ENCODE assay signal across 9 cellular contexts in the genomic region with DNA sequence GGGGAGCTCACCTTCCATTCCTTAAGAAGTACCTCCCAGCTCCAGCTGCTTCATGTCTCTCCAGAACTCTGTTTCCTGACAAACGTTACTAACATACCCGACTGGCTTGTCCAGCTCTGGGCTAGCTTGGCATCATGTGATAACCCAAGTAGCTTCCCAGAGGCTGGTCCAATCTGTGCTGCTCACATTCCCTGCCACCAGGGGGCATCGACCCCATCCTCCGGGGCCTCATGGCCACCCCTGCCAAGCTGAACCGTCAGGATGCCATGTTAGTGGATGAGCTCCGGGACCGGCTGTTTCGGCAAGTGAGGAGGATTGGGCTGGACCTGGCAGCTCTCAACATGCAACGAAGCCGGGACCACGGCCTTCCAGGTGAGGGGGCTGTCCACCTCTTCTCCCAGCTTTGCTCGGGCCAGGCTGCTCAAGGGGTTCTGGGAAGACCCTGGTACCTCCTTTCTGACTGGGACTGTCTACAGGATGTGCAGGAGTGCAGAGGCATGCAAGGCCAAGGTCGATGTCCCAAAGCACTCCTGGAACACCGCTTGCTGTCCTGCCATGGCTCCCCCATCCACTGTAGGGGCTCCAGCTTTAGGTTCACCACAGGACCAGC. TPM values are rescaled to one million over a fixed set of nuclear protein-coding genes. Genes with fewer than 3 reads are reported as not detected.
DNase-seq lines count a peak whose midpoint lies in the region; ATAC-seq, FAIRE-seq and TF ChIP-seq lines count a peak whose summit lies in the region.
"Had no signal": no experiment of that assay in that cellular context is flagged by ENCODE, and none has a peak within 500 bp of the region (broad histone marks: within the 10 kb centered on the region; RNA-seq: fewer than 3 reads in every experiment).

No MANE protein-coding gene starts in this region.

- no peak overlapping the region for H3K27ac Mint-ChIP-seq in chondrocyte (ENCODE audit: unreplicated experiment)

- peak; percentile 86 to 98 for ATAC-seq in A549
- ATAC-seq in HG02763 (IDR thresholded peaks at IDR 0.05; ENCODE audit: unreplicated experiment): no peak

- no peaks in the 10 kb centered on the region for H3K36me3 Mint-ChIP-seq in chondrocyte (ENCODE audit: low read depth)

- peak overlapping the region; percentile 67 for H3K4me2 ChIP-seq in A549

- DNase-seq in A549 (ENCODE audit: low read depth in 1 of 2, low spot score in 1 of 2) (peak; percentile 80 to 89), NCI-H1694 treated with DMSO at 0.1 percent for 48 hours (lab: John Stamatoyannopoulos, UW) (peak; percentile 63), chondrocyte (ENCODE audit: low spot score) (no peak), mucosa of gallbladder (ENCODE audit: low spot score) (peak; percentile 40), testis (peak; percentile 68)
- DNase-seq in activated CD4-positive, CD25-positive, alpha-beta regulatory T cell treated with anti-CD3 and anti-CD28 coated beads, Interleukin-2, amount 50 U/mL, for 16 hours (ENCODE audit: low read depth, low spot score): peak; percentile 14

- H3K4me1 ChIP-seq in A549 (no peaks in the 10 kb centered on the region), testis (no peaks in the 10 kb centered on the region)

- WGBS in A549 (ENCODE audit: missing lambda C conversion rate): 28% methylated on average over 11 of the region's 14 CpGs
- 54 to 58% methylated on average over 5 to 14 of the region's 14 CpGs for WGBS in testis, 2 donors

- POLR2A ChIA-PET in A549 (lab: Yijun Ruan, JAX): no interaction called here

- H3K27ac ChIP-seq in A549 (0 out of 6 replicates have a peak overlapping the region, but pooled peaks of 1 of the 2 experiments have one; percentile 23), testis (no peak overlapping the region)
- H3K27ac ChIP-seq: neutrophil had no signal

- no peaks in the 10 kb centered on the region for H3K27me3 ChIP-seq in testis

- TF ChIP-seq CTCF in A549 (IDR thresholded peaks at IDR 0.05): peak; percentile 64
- peak; percentile 81 for TF ChIP-seq CTCF in GM12872 (IDR thresholded peaks at IDR 0.05; ENCODE audit: insufficient read depth, low read depth, low read length)
- peak; percentile 72 for TF ChIP-seq CTCF in chondrocyte (IDR thresholded peaks at IDR 0.05)
- TF ChIP-seq CTCF in testis (IDR thresholded peaks at IDR 0.05): peak; percentile 19 to 52 (median 33)

- H3K9me3 Mint-ChIP-seq in chondrocyte (ENCODE audit: low read depth): no peaks in the 10 kb centered on the region

- CTCF ChIA-PET in A549 (lab: Yijun Ruan, JAX): interaction anchor here (0.6 to 5.7 kb wide), 28 partner anchors 10 to 953 kb away, joined by 3 to 55 read pairs (median 4); a partner anchor contains a TSS

- H3K4me3 Mint-ChIP-seq in chondrocyte (ENCODE audit: unreplicated experiment): no peak overlapping the region

- intact Hi-C loops in testis (cut with DNase I; ENCODE audit: low total_unique reads): no loop called here

- TF ChIP-seq RAD21 in A549 (conservative IDR thresholded peaks at IDR 0.05 in 1 of 2, IDR thresholded peaks at IDR 0.05 in 1 of 2): peak in 1 of 2 experiments; percentile 57; a peak in 3 of 5 replicates

- peaks cover 20% of the 10 kb centered on the region for H3K27me3 Mint-ChIP-seq in chondrocyte (ENCODE audit: low read depth)

- no peak overlapping the region for H3K4me3 ChIP-seq in A549
- H3K4me3 ChIP-seq in testis: no peak overlapping the region

- no peaks in the 10 kb centered on the region for H3K36me3 ChIP-seq in testis (ENCODE audit: low read depth, missing control alignments)
- H3K36me3 ChIP-seq: neutrophil had no signal

- no peaks in the 10 kb centered on the region for H3K9me3 ChIP-seq in A549
- no peaks in the 10 kb centered on the region for H3K9me3 ChIP-seq in testis
- H3K9me3 ChIP-seq: neutrophil had no signal

- no peak for TF ChIP-seq EP300 in A549 (IDR thresholded peaks at IDR 0.05)

- TF ChIP-seq POLR2A in A549 (IDR thresholded peaks at IDR 0.05; ENCODE audit: low read length) (no peak), testis (IDR thresholded peaks at IDR 0.05) (no peak)

- FAIRE-seq in A549 (lab: Jason Lieb, UNC): no peak

- no peaks in the 10 kb centered on the region for H3K4me1 Mint-ChIP-seq in chondrocyte (ENCODE audit: low read depth)

TF ChIP-seq in A549, 52 proteins besides CTCF, POLR2A, EP300 and RAD21:
- TF ChIP-seq FOSL2 (IDR thresholded peaks at IDR 0.05) (no peak), FOSL2 (CRISPR knock-in tag; IDR thresholded peaks at IDR 0.05) (no peak), MAFK (IDR thresholded peaks at IDR 0.05; ENCODE audit: partially characterized antibody) (no peak), MYC (IDR thresholded peaks at IDR 0.05; ENCODE audit: borderline replicate concordance, low read length) (peak; percentile 59; the same call in 1 of the 2 replicates), SMC3 (IDR thresholded peaks at IDR 0.05) (peak; percentile 48; the same call in 2 of the 3 replicates)
- TF ChIP-seq, protein P1, sequence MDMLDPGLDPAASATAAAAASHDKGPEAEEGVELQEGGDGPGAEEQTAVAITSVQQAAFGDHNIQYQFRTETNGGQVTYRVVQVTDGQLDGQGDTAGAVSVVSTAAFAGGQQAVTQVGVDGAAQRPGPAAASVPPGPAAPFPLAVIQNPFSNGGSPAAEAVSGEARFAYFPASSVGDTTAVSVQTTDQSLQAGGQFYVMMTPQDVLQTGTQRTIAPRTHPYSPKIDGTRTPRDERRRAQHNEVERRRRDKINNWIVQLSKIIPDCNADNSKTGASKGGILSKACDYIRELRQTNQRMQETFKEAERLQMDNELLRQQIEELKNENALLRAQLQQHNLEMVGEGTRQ (IDR thresholded peaks at IDR 0.05): peak; percentile 52
- TF ChIP-seq, protein P2, sequence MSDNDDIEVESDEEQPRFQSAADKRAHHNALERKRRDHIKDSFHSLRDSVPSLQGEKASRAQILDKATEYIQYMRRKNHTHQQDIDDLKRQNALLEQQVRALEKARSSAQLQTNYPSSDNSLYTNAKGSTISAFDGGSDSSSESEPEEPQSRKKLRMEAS (IDR thresholded peaks at IDR 0.05): peak; percentile 79

RNA-seq across cellular contexts. Expression of a gene that starts 7.6 kb away (rescaled TPM):
- not detected in 2 replicates for polyA plus RNA-seq in A549 (2011; rRNA removed)
- not detected in 2 replicates for polyA plus RNA-seq in A549 (2012; cell fraction: cytosol; rRNA removed)
- polyA plus RNA-seq in A549 (2012; cell fraction: nucleus; rRNA removed): not detected in 2 replicates
- polyA plus RNA-seq in A549 (2017; fragmentation: RNase III; extraction: RNeasy Plus Mini Kit Qiagen cat#74134 plus additional on column Dnase treatment): not detected in 3 replicates
- polyA minus RNA-seq in A549 (2011; rRNA and poly(A)+ RNA removed): not detected in 2 replicates
- not detected in 3 replicates for total RNA-seq in chondrocyte
- total RNA-seq in mucosa of gallbladder: not detected
- total RNA-seq in testis: not detected
- not detected for polyA plus RNA-seq in testis (ENCODE audit: insufficient read depth, low read depth, low replicate concordance)

RNA-seq across cellular contexts. Expression of a gene that starts 18.9 kb away (rescaled TPM):
- polyA plus RNA-seq in A549 (2011; rRNA removed) (18.6 and 19.0 TPM in 2 replicates), A549 (2017; fragmentation: RNase III; extraction: RNeasy Plus Mini Kit Qiagen cat#74134 plus additional on column Dnase treatment) (15.8 to 17.3 TPM (median 16.2 TPM) in 3 replicates), testis (ENCODE audit: insufficient read depth, low read depth, low replicate concordance) (32.3 TPM)
- polyA plus RNA-seq in A549 (2012; cell fraction: cytosol; rRNA removed): 12.5 and 12.6 TPM in 2 replicates
- 19.2 and 25.7 TPM in 2 replicates for polyA plus RNA-seq in A549 (2012; cell fraction: nucleus; rRNA removed)
- polyA minus RNA-seq in A549 (2011; rRNA and poly(A)+ RNA removed): 14.3 and 16.4 TPM in 2 replicates
- total RNA-seq in chondrocyte (11.5 to 16.9 TPM (median 16.2 TPM) in 3 replicates), mucosa of gallbladder (16.6 TPM), testis (10 to 100 TPM; 32.0 to 34.3 TPM)

RNA-seq across cellular contexts. Expression of a gene that starts 33.3 kb away (rescaled TPM):
- polyA plus RNA-seq in A549 (2011; rRNA removed) (not detected in 2 replicates), A549 (2017; fragmentation: RNase III; extraction: RNeasy Plus Mini Kit Qiagen cat#74134 plus additional on column Dnase treatment) (not detected in 3 replicates), testis (ENCODE audit: insufficient read depth, low read depth, low replicate concordance) (not detected)
- not detected in 2 replicates for polyA plus RNA-seq in A549 (2012; cell fraction: cytosol; rRNA removed)
- not detected in 2 replicates for polyA plus RNA-seq in A549 (2012; cell fraction: nucleus; rRNA removed)
- not detected in 2 replicates for polyA minus RNA-seq in A549 (2011; rRNA and poly(A)+ RNA removed)
- total RNA-seq in chondrocyte (not detected in 3 replicates), mucosa of gallbladder (not detected), testis (not detected)

RNA-seq across cellular contexts. Expression of a gene that starts 38.3 kb away (rescaled TPM):
- polyA plus RNA-seq in A549 (2011; rRNA removed) (not detected in 2 replicates), A549 (2017; fragmentation: RNase III; extraction: RNeasy Plus Mini Kit Qiagen cat#74134 plus additional on column Dnase treatment) (not detected in 3 replicates), testis (ENCODE audit: insufficient read depth, low read depth, low replicate concordance) (2.7 TPM)
- polyA plus RNA-seq in A549 (2012; cell fraction: cytosol; rRNA removed): not detected in 2 replicates
- not detected in 2 replicates for polyA plus RNA-seq in A549 (2012; cell fraction: nucleus; rRNA removed)
- not detected in 2 replicates for polyA minus RNA-seq in A549 (2011; rRNA and poly(A)+ RNA removed)
- total RNA-seq in chondrocyte (not detected in 3 replicates), mucosa of gallbladder (not detected), testis (1 to 10 TPM; 1.8 to 2.0 TPM)

RNA-seq across cellular contexts. Expression of a gene that starts 51.9 kb away (rescaled TPM):
- polyA plus RNA-seq in A549 (2011; rRNA removed) (0.03 and 0.04 TPM in 2 replicates), A549 (2017; fragmentation: RNase III; extraction: RNeasy Plus Mini Kit Qiagen cat#74134 plus additional on column Dnase treatment) (0.03 TPM in 1 of 3 replicates, not detected in the others), testis (ENCODE audit: insufficient read depth, low read depth, low replicate concordance) (0.18 TPM)
- polyA plus RNA-seq in A549 (2012; cell fraction: cytosol; rRNA removed): 0.03 TPM in 2 replicates
- polyA plus RNA-seq in A549 (2012; cell fraction: nucleus; rRNA removed): 0.04 TPM in 1 of 2 replicates, not detected in the other
- not detected in 2 replicates for polyA minus RNA-seq in A549 (2011; rRNA and poly(A)+ RNA removed)
- total RNA-seq in chondrocyte (not detected in 3 replicates), mucosa of gallbladder (not detected), testis (under 1 TPM; 0.06 to 0.39 TPM)
